Comparison of ENCODE assay signal across 24 cellular contexts in genomic region chr20:62325172-62325905, GRCh38. TPM values are rescaled to one million over a fixed set of nuclear protein-coding genes. Genes with fewer than 3 reads are reported as not detected.
DNase-seq lines count a peak whose midpoint lies in the region; ATAC-seq and TF ChIP-seq lines count a peak whose summit lies in the region.
"Had no signal": no experiment of that assay in that cellular context is flagged by ENCODE, and none has a peak within 500 bp of the region (broad histone marks: within the 10 kb centered on the region; RNA-seq: fewer than 3 reads in every experiment).

No MANE protein-coding gene starts in this region.

- no TSS peak for BruUV-seq in Caco-2 (replicated peaks; lab: Mats Ljungman, UMichigan)

- POLR2A ChIA-PET in Caco-2 (lab: Charles Lee) (no interaction called here), RWPE1 (lab: Yijun Ruan, JAX; ENCODE audit: low non-redundant PET) (no interaction called here)

- no peaks in the 10 kb centered on the region for H3K9me3 ChIP-seq in Caco-2
- H3K9me3 ChIP-seq: A549; BLaER1 treated with 17β-estradiol and CSF1 and Interleukin-3, amounts not matched to agents 10 nM and 100 nM had no signal

- no peak overlapping the region for H3K4me3 ChIP-seq in Caco-2 (ENCODE audit: low read depth, low read length)
- H3K4me3 ChIP-seq: A549; BLaER1 treated with 17β-estradiol and CSF1 and Interleukin-3, amounts not matched to agents 10 nM and 100 nM; GM12878 had no signal

- DNase-seq in Right ventricle myocardium inferior (ENCODE audit: missing footprints) (peak; percentile 40), cardiac septum (ENCODE audit: low spot score) (no peak), Caco-2 (no peak), RWPE1 (ENCODE audit: low spot score) (no peak), SIG-M5 (lab: John Stamatoyannopoulos, UW) (no peak), amygdala (lab: John Stamatoyannopoulos, UW) (no peak), mesenteric fat pad (ENCODE audit: low spot score) (no peak)
- no peak for DNase-seq in central memory CD8-positive, alpha-beta T cell (ENCODE audit: low spot score in 2 of 2)
- DNase-seq: AML-193; CD4-positive, alpha-beta T cell; DMS 273 treated with DMSO at 0.1 percent for 48 hours; DMS153; DMS53; DMS79; DND-41; EL; GDM1 had no signal

- H3K27ac Mint-ChIP-seq in Caco-2 (ENCODE audit: unreplicated experiment): peak overlapping the region; percentile 6
- H3K27ac Mint-ChIP-seq in central memory CD8-positive, alpha-beta T cell (ENCODE audit: low read depth): peak overlapping the region; percentile 77
- H3K27ac Mint-ChIP-seq: B cell; CD4-positive, alpha-beta T cell; CD8-positive, alpha-beta T cell had no signal

- CTCF ChIA-PET in Caco-2 (lab: Charles Lee) (interaction anchor here (0.5 to 2.2 kb wide), 3 partner anchors 24 to 1795 kb away, joined by 3 to 8 read pairs (median 4); no protein-coding TSS in a partner anchor), RWPE1 (lab: Yijun Ruan, JAX) (no interaction called here)

- no peaks in the 10 kb centered on the region for H3K9me3 Mint-ChIP-seq in Caco-2 (ENCODE audit: unreplicated experiment)
- H3K9me3 Mint-ChIP-seq in central memory CD8-positive, alpha-beta T cell: no peaks in the 10 kb centered on the region
- H3K9me3 Mint-ChIP-seq: CD4-positive, alpha-beta T cell; CD8-positive, alpha-beta T cell had no signal

- H3K36me3 Mint-ChIP-seq in Caco-2 (ENCODE audit: insufficient read depth, unreplicated experiment): peaks cover 100% of the 10 kb centered on the region
- H3K36me3 Mint-ChIP-seq in central memory CD8-positive, alpha-beta T cell (ENCODE audit: insufficient read depth): peaks cover 2% of the 10 kb centered on the region
- H3K36me3 Mint-ChIP-seq: CD8-positive, alpha-beta T cell had no signal

- peaks cover 50% of the 10 kb centered on the region for H3K36me3 ChIP-seq in Caco-2 (ENCODE audit: control insufficient read depth, insufficient read depth, low read length)

- no peaks in the 10 kb centered on the region for H3K27me3 ChIP-seq in Caco-2 (replicated peaks; ENCODE audit: control insufficient read depth, insufficient read depth, low read length)
- H3K27me3 ChIP-seq: BLaER1 treated with 17β-estradiol and CSF1 and Interleukin-3, amounts not matched to agents 10 nM and 100 nM had no signal

- no peaks in the 10 kb centered on the region for H3K4me1 ChIP-seq in Caco-2

- H3K4me3 Mint-ChIP-seq in Caco-2 (ENCODE audit: unreplicated experiment): no peak overlapping the region
- no peak overlapping the region for H3K4me3 Mint-ChIP-seq in central memory CD8-positive, alpha-beta T cell
- H3K4me3 Mint-ChIP-seq: B cell; CD4-positive, alpha-beta T cell; CD8-positive, alpha-beta T cell had no signal

- no peaks in the 10 kb centered on the region for H3K27me3 Mint-ChIP-seq in Caco-2 (ENCODE audit: insufficient read depth, unreplicated experiment)
- H3K27me3 Mint-ChIP-seq in central memory CD8-positive, alpha-beta T cell: no peaks in the 10 kb centered on the region
- H3K27me3 Mint-ChIP-seq: B cell; CD4-positive, alpha-beta T cell had no signal

- intact Hi-C loops in Right ventricle myocardium inferior (cut with DNase I) (no loop called here), cardiac septum (cut with DNase I) (no loop called here), Caco-2 (cut with micrococcal nuclease; ENCODE audit: unreplicated experiment) (no loop called here)

- no peak for ATAC-seq in Right ventricle myocardium inferior
- no peak for ATAC-seq in central memory CD8-positive, alpha-beta T cell (replicated peaks; ENCODE audit: extremely low read depth, poor library complexity, severe bottlenecking)
- ATAC-seq: A549; CD8-positive, alpha-beta T cell; GM12878 had no signal

- TF ChIP-seq CTCF in Caco-2 (IDR thresholded peaks at IDR 0.05; ENCODE audit: insufficient read depth in 1 of 2, low read depth in 1 of 2, low read length in 1 of 2, severe bottlenecking in 1 of 2, unreplicated experiment in 1 of 2): no peak
- no peak for TF ChIP-seq CTCF in RWPE1 (conservative IDR thresholded peaks at IDR 0.05; ENCODE audit: low read depth)

- H3K4me1 Mint-ChIP-seq in Caco-2 (ENCODE audit: low read depth, unreplicated experiment): no peaks in the 10 kb centered on the region
- no peaks in the 10 kb centered on the region for H3K4me1 Mint-ChIP-seq in central memory CD8-positive, alpha-beta T cell
- H3K4me1 Mint-ChIP-seq: B cell had no signal

- H3K27ac ChIP-seq in RWPE1: peak overlapping the region; percentile 80
- H3K27ac ChIP-seq: 22Rv1; BLaER1 treated with 17β-estradiol and CSF1 and Interleukin-3, amounts not matched to agents 10 nM and 100 nM; C4-2B had no signal

RNA-seq across cellular contexts. Expression of gene ADRM1, which starts 22.5 kb away (rescaled TPM):
- total RNA-seq in Right ventricle myocardium inferior (73.9 TPM), cardiac septum (79.9 TPM), Caco-2 (2022) (261 and 263 TPM in 2 replicates), mesenteric fat pad (87.1 TPM)

RNA-seq across cellular contexts. Expression of gene LAMA5, which starts 41.8 kb away (rescaled TPM):
- 89.3 TPM for total RNA-seq in Right ventricle myocardium inferior
- total RNA-seq in cardiac septum: 101 TPM
- 1,050 and 1,125 TPM in 2 replicates for total RNA-seq in Caco-2 (2022)
- total RNA-seq in mesenteric fat pad: 126 TPM
